9 cellular contexts compared by ENCODE assay signal in the genomic region with DNA sequence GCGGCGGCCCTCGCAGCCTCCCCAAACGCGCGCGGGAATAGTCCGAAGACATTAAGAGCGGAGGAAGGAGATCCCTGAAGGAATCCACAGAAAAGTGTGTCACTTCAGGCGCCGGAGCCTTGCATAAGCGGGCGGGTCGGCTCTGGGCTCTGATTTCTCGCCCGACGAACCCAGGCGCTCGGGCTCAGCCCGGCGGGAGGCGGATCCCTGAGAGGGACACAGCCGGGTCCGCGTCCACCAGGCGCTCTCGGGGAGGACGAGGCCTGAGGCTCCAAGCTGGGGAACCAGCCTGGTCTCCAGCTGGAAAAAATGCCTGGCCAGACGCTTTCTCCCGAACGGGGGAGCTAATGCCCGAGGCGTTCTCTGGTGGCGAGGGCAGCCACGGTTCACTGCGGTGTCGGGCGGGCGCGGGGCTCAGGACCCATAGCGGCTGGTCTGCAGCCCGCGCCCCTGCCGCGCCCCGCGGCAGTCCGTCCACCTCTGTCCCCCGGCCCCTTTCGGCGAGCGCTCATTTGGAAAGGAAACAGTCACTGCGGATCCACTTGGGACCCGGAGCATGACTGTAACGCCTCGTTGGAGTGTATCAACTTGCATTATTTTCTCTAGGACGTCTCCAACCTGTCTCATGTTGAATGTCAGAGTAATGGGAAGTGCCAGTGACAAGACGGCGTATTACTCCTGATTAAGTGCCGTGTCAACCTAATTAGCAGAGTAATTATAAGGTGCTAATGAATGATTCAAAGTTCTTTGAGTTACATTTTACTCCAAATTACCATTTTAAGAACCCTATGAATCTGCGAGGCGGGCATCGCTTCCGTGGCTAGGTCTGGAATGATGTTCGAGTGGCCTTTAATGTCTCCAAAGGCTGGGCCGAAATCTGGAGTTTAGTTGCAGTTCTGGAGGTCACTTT. TPM values are rescaled to one million over a fixed set of nuclear protein-coding genes. Genes with fewer than 3 reads are reported as not detected.
DNase-seq lines count a peak whose midpoint lies in the region; ATAC-seq and TF ChIP-seq lines count a peak whose summit lies in the region.
"Had no signal": no experiment of that assay in that cellular context is flagged by ENCODE, and none has a peak within 500 bp of the region (broad histone marks: within the 10 kb centered on the region; RNA-seq: fewer than 3 reads in every experiment).

No MANE protein-coding gene starts in this region.

- H3K4me1 Mint-ChIP-seq in activated B cell treated with CpG ODN at 0.5 μM for 24 hours, result peaks cover 22% of the 10 kb centered on the region

- H3K36me3 ChIP-seq in iPS-15b (ENCODE audit: control insufficient read depth, insufficient read depth, low read length), result no peaks in the 10 kb centered on the region
- no peaks in the 10 kb centered on the region for H3K36me3 ChIP-seq in spleen
- H3K36me3 ChIP-seq in gastroesophageal sphincter, result no peaks in the 10 kb centered on the region

- H3K27ac ChIP-seq in spleen (no peak overlapping the region), gastroesophageal sphincter (no peak overlapping the region)
- H3K27ac ChIP-seq: parathyroid adenoma had no signal

- H3K27me3 Mint-ChIP-seq in activated B cell treated with CpG ODN at 0.5 μM for 24 hours, result peaks cover 78% of the 10 kb centered on the region

- ATAC-seq in activated B cell treated with CpG ODN at 0.5 μM for 24 hours (ENCODE audit: low read depth) (no peak), gastroesophageal sphincter (no peak)

- no peak for TF ChIP-seq EP300 in gastroesophageal sphincter (IDR thresholded peaks at IDR 0.05)

- TF ChIP-seq CTCF in activated B cell treated with CpG ODN at 0.5 μM for 24 hours (IDR thresholded peaks at IDR 0.05) (no peak), spleen (IDR thresholded peaks at IDR 0.05 in 8 of 11, conservative IDR thresholded peaks at IDR 0.05 in 3 of 11) (no peak), gastroesophageal sphincter (IDR thresholded peaks at IDR 0.05) (no peak)

- H3K4me3 Mint-ChIP-seq in activated B cell treated with CpG ODN at 0.5 μM for 24 hours, result peak overlapping the region; percentile 50

- intact Hi-C loops in activated B cell treated with CpG ODN at 0.5 μM for 24 hours (cut with micrococcal nuclease), result no loop called here
- intact Hi-C loops in spleen (cut with DNase I; ENCODE audit: low total_unique reads), result no loop called here

- peaks cover 97% of the 10 kb centered on the region for H3K27me3 ChIP-seq in iPS-15b (ENCODE audit: control insufficient read depth, insufficient read depth, low read length)
- H3K27me3 ChIP-seq in spleen (replicated peaks in 1 of 7), result peaks cover 18 to 100% (median 97%) of the 10 kb centered on the region in 7 donors
- peaks cover 100% of the 10 kb centered on the region for H3K27me3 ChIP-seq in gastroesophageal sphincter

- H3K4me3 ChIP-seq in iPS-15b (ENCODE audit: low read depth, low read length) (peak overlapping the region; percentile 61), spleen (peak overlapping the region; percentile 2 to 65 (median 34)), gastroesophageal sphincter (peak overlapping the region in 1 of 2 donors; percentile 46)

- H3K4me1 ChIP-seq in iPS-15b (ENCODE audit: control insufficient read depth, insufficient read depth, low read length), result peaks cover 12% of the 10 kb centered on the region
- peaks cover 7 to 50% (median 34%) of the 10 kb centered on the region in 6 donors for H3K4me1 ChIP-seq in spleen
- H3K4me1 ChIP-seq in gastroesophageal sphincter, result peaks cover 0 to 49% (median 11%) of the 10 kb centered on the region in 3 donors
- H3K4me1 ChIP-seq: parathyroid adenoma had no signal

- peaks cover 3% of the 10 kb centered on the region for H3K36me3 Mint-ChIP-seq in activated B cell treated with CpG ODN at 0.5 μM for 24 hours (ENCODE audit: low read depth)

- DNase-seq in NCI-H82 (lab: John Stamatoyannopoulos, UW) (peak; percentile 69), NCI-H82 treated with DMSO at 0.1 percent for 48 hours (lab: John Stamatoyannopoulos, UW; ENCODE audit: unreplicated experiment) (no peak), activated B cell treated with CpG ODN at 0.5 μM for 24 hours (no peak), spleen (no peak), SIG-M5 treated with dmso at 0.1 percent for 504 hours (lab: John Stamatoyannopoulos, UW; ENCODE audit: unreplicated experiment) (no peak)
- DNase-seq in stimulated activated CD4-positive, alpha-beta T cell treated with anti-CD3 and anti-CD28 coated beads, Interleukin-4, amount 100 ng/mL, for 24 hours, result no peak

- peaks cover 13% of the 10 kb centered on the region for H3K9me3 Mint-ChIP-seq in activated B cell treated with CpG ODN at 0.5 μM for 24 hours

- TF ChIP-seq POLR2A in spleen (IDR thresholded peaks at IDR 0.05) (no peak), gastroesophageal sphincter (IDR thresholded peaks at IDR 0.05) (no peak)

- H3K9ac ChIP-seq in iPS-15b (ENCODE audit: low read depth, low read length), result no peak overlapping the region
- H3K9ac ChIP-seq: parathyroid adenoma had no signal

- WGBS in spleen, 5 donors, result 2 to 10% (median 5%) methylated on average over 36 to 66 of the region's 66 CpGs
- 4 to 6% methylated on average over 14 to 22 of the region's 66 CpGs for WGBS in gastroesophageal sphincter (ENCODE audit: low coverage in 1 of 2), 2 donors

- CTCF ChIA-PET in activated B cell treated with CpG ODN at 0.5 μM for 24 hours (lab: Charles Lee), result no interaction called here

- H3K27ac Mint-ChIP-seq in activated B cell treated with CpG ODN at 0.5 μM for 24 hours, result no peak overlapping the region

- H3K9me3 ChIP-seq in iPS-15b (ENCODE audit: control insufficient read depth, insufficient read depth, low read length) (no peaks in the 10 kb centered on the region), spleen (peaks cover 0 to 35% (median 0%) of the 10 kb centered on the region in 8 donors), gastroesophageal sphincter (peaks cover 0 to 19% (median 0%) of the 10 kb centered on the region in 3 donors)

- POLR2A ChIA-PET in activated B cell treated with CpG ODN at 0.5 μM for 24 hours (lab: Charles Lee), result no interaction called here

RNA-seq across cellular contexts. Expression of gene BARHL2, which starts 1.6 kb away (rescaled TPM):
- total RNA-seq in activated B cell treated with CpG ODN at 0.5 μM for 24 hours (not detected in 2 replicates), spleen (not detected), gastroesophageal sphincter (not detected)
- not detected for polyA plus RNA-seq in spleen
